In the genomic region with DNA sequence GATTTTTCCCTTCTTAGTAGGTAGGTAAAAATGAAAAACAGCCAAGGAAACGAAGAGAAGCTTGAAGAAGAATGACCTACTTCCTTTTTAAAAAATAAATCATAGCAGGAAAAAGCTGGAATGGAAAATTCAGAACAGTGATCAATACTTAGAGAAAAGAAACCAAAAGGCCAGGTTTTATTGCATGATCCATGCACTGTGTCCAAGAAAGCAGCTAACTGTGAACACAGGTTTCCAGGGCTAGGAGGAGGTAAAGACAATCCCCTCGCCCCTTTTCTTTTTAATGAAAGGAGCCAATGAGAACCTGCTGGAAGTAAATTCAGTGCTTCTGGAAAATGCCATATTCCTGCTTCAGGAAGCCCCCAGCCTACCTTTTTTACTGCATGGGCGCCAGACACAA, we compare ENCODE assay signal across 11 cellular contexts. TPM values are rescaled to one million over a fixed set of nuclear protein-coding genes. Genes with fewer than 3 reads are reported as not detected.
"Had no signal": no experiment of that assay in that cellular context is flagged by ENCODE, and none has a peak within 500 bp of the region (broad histone marks: within the 10 kb centered on the region; RNA-seq: fewer than 3 reads in every experiment).

No MANE protein-coding gene starts in this region.

- H3K27ac ChIP-seq: GM23248, KMS-11 had no signal

- FAIRE-seq: H1, H54, HTR-8/SVneo had no signal

- H2AFZ ChIP-seq: GM23248 had no signal

- H3K4me3 ChIP-seq: GM23248 had no signal

- DNase-seq: GM23248, H9, HCEC 1CT, Karpas-422, KBM-7 had no signal

- H3K4me2 ChIP-seq: KMS-11 had no signal

- H3K9ac ChIP-seq: GM23248, KMS-11 had no signal

RNA-seq across cellular contexts. Expression of a gene that starts 47.2 kb away (rescaled TPM):
- total RNA-seq: GM23248, H1, H9, HT-29 had no signal
- polyA plus RNA-seq: GM23248, H1, IgD-negative memory B cell had no signal
